1 cellular context compared by ENCODE assay signal in genomic region chr15:82709081-82709420, GRCh38.
TF ChIP-seq lines count a peak whose summit lies in the region.

No MANE protein-coding gene starts in this region.

TF ChIP-seq in HEK293, 187 proteins besides CTCF, POLR2A, EP300 and RAD21 (continued from another document):
- no peak for TF ChIP-seq PRDM4 (tag by site-specific recombination; IDR thresholded peaks at IDR 0.05)
- TF ChIP-seq ZNF677 (tag by site-specific recombination; IDR thresholded peaks at IDR 0.05) = no peak
- TF ChIP-seq ZNF335 (tag by site-specific recombination; conservative IDR thresholded peaks at IDR 0.05) = peak; percentile 88
- no peak for TF ChIP-seq PRDM1 (tag by site-specific recombination; IDR thresholded peaks at IDR 0.05)
- TF ChIP-seq ZNF600 (tag by site-specific recombination; IDR thresholded peaks at IDR 0.05) = no peak; the same call in 1 of the 2 replicates
- peak; percentile 40; the same call in 1 of the 2 replicates for TF ChIP-seq ZBTB48 (tag by site-specific recombination; IDR thresholded peaks at IDR 0.05)
- TF ChIP-seq ZNF274 (IDR thresholded peaks at IDR 0.05; ENCODE audit: low read length) = no peak
- no peak for TF ChIP-seq ZNF274 (tag by site-specific recombination; IDR thresholded peaks at IDR 0.05; ENCODE audit: borderline replicate concordance)
- TF ChIP-seq, protein P1, sequence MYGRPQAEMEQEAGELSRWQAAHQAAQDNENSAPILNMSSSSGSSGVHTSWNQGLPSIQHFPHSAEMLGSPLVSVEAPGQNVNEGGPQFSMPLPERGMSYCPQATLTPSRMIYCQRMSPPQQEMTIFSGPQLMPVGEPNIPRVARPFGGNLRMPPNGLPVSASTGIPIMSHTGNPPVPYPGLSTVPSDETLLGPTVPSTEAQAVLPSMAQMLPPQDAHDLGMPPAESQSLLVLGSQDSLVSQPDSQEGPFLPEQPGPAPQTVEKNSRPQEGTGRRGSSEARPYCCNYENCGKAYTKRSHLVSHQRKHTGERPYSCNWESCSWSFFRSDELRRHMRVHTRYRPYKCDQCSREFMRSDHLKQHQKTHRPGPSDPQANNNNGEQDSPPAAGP (tag by site-specific recombination; IDR thresholded peaks at IDR 0.05) = 0 out of 2 replicates have a peak, but pooled peaks have one; percentile 10
- TF ChIP-seq FEZF1 (tag by site-specific recombination; IDR thresholded peaks at IDR 0.05) = no peak
- no peak for TF ChIP-seq ZSCAN23 (tag by site-specific recombination; IDR thresholded peaks at IDR 0.05)
- TF ChIP-seq PBX3 (CRISPR knock-in tag; IDR thresholded peaks at IDR 0.05) = no peak
- no peak for TF ChIP-seq ZNF26 (tag by site-specific recombination; IDR thresholded peaks at IDR 0.05)
- TF ChIP-seq ZFP69B (tag by site-specific recombination; IDR thresholded peaks at IDR 0.05) = no peak
- no peak for TF ChIP-seq ZNF701 (tag by site-specific recombination; IDR thresholded peaks at IDR 0.05)
- TF ChIP-seq, protein P2, sequence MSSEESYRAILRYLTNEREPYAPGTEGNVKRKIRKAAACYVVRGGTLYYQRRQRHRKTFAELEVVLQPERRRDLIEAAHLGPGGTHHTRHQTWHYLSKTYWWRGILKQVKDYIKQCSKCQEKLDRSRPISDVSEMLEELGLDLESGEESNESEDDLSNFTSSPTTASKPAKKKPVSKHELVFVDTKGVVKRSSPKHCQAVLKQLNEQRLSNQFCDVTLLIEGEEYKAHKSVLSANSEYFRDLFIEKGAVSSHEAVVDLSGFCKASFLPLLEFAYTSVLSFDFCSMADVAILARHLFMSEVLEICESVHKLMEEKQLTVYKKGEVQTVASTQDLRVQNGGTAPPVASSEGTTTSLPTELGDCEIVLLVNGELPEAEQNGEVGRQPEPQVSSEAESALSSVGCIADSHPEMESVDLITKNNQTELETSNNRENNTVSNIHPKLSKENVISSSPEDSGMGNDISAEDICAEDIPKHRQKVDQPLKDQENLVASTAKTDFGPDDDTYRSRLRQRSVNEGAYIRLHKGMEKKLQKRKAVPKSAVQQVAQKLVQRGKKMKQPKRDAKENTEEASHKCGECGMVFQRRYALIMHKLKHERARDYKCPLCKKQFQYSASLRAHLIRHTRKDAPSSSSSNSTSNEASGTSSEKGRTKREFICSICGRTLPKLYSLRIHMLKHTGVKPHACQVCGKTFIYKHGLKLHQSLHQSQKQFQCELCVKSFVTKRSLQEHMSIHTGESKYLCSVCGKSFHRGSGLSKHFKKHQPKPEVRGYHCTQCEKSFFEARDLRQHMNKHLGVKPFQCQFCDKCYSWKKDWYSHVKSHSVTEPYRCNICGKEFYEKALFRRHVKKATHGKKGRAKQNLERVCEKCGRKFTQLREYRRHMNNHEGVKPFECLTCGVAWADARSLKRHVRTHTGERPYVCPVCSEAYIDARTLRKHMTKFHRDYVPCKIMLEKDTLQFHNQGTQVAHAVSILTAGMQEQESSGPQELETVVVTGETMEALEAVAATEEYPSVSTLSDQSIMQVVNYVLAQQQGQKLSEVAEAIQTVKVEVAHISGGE (tag by site-specific recombination; conservative IDR thresholded peaks at IDR 0.05; ENCODE audit: low read depth) = peak; percentile 30; the same call in 1 of the 2 replicates
- TF ChIP-seq SP7 (tag by site-specific recombination; IDR thresholded peaks at IDR 0.05) = peak; percentile 53
- no peak for TF ChIP-seq ZNF350 (tag by site-specific recombination; IDR thresholded peaks at IDR 0.05)
- no peak for TF ChIP-seq ZNF777 (tag by site-specific recombination; IDR thresholded peaks at IDR 0.05; ENCODE audit: borderline replicate concordance)
- TF ChIP-seq ZNF341 (tag by site-specific recombination; IDR thresholded peaks at IDR 0.05; ENCODE audit: low read depth) = 0 out of 2 replicates have a peak, but pooled peaks have one; percentile 35
- TF ChIP-seq ZNF658 (tag by site-specific recombination; IDR thresholded peaks at IDR 0.05) = no peak
- TF ChIP-seq ZNF48 (tag by site-specific recombination; IDR thresholded peaks at IDR 0.05) = no peak
- TF ChIP-seq ZBTB6 (tag by site-specific recombination; IDR thresholded peaks at IDR 0.05) = 0 out of 2 replicates have a peak, but pooled peaks have one; percentile 40
- no peak for TF ChIP-seq SETDB1 (IDR thresholded peaks at IDR 0.05; ENCODE audit: insufficient read length, low read length)
- TF ChIP-seq ZBTB10 (tag by site-specific recombination; IDR thresholded peaks at IDR 0.05) = 0 out of 2 replicates have a peak, but pooled peaks have one; percentile 26
- TF ChIP-seq, protein P3, sequence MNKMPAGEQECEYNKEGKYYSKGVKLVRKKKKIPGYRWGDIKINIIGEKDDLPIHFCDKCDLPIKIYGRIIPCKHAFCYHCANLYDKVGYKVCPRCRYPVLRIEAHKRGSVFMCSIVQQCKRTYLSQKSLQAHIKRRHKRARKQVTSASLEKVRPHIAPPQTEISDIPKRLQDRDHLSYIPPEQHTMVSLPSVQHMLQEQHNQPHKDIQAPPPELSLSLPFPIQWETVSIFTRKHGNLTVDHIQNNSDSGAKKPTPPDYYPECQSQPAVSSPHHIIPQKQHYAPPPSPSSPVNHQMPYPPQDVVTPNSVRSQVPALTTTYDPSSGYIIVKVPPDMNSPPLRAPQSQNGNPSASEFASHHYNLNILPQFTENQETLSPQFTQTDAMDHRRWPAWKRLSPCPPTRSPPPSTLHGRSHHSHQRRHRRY (tag by site-specific recombination; IDR thresholded peaks at IDR 0.05) = 0 out of 2 replicates have a peak, but pooled peaks have one; percentile 61
- TF ChIP-seq ZNF184 (tag by site-specific recombination; IDR thresholded peaks at IDR 0.05) = no peak
- 0 out of 2 replicates have a peak, but pooled peaks have one; percentile 20 for TF ChIP-seq ZNF629 (tag by site-specific recombination; IDR thresholded peaks at IDR 0.05)
- TF ChIP-seq ZNF10 (tag by site-specific recombination; IDR thresholded peaks at IDR 0.05) = no peak
- TF ChIP-seq ZNF121 (tag by site-specific recombination; IDR thresholded peaks at IDR 0.05) = no peak
- no peak for TF ChIP-seq SCRT2 (tag by site-specific recombination; IDR thresholded peaks at IDR 0.05)
- TF ChIP-seq ZNF19 (tag by site-specific recombination; IDR thresholded peaks at IDR 0.05; ENCODE audit: low read depth) = no peak
- TF ChIP-seq AEBP2 (tag by site-specific recombination; IDR thresholded peaks at IDR 0.05; ENCODE audit: borderline replicate concordance) = no peak
- TF ChIP-seq INSM2 (tag by site-specific recombination; IDR thresholded peaks at IDR 0.05) = no peak
- no peak for TF ChIP-seq MEIS1 (CRISPR knock-in tag; IDR thresholded peaks at IDR 0.05; ENCODE audit: borderline replicate concordance)
- TF ChIP-seq ZFP41 (tag by site-specific recombination; IDR thresholded peaks at IDR 0.05; ENCODE audit: borderline replicate concordance) = no peak
- TF ChIP-seq ZBTB7A (tag by site-specific recombination; IDR thresholded peaks at IDR 0.05; ENCODE audit: low read depth) = no peak
- TF ChIP-seq GLI2 (tag by site-specific recombination; IDR thresholded peaks at IDR 0.05; ENCODE audit: borderline replicate concordance, low read depth) = no peak
- peak; percentile 47; the same call in 1 of the 2 replicates for TF ChIP-seq KLF16 (tag by site-specific recombination; IDR thresholded peaks at IDR 0.05)
- peak; percentile 46 for TF ChIP-seq ZNF423 (tag by site-specific recombination; IDR thresholded peaks at IDR 0.05)
